9 cellular contexts compared by ENCODE assay signal in genomic region chr6:27295301-27296079, GRCh38. TPM values are rescaled to one million over a fixed set of nuclear protein-coding genes. Genes with fewer than 3 reads are reported as not detected.
A peak's percentile ranks its signal among the peaks of the same experiment; 100 is the strongest.
DNase-seq lines count a peak whose midpoint lies in the region; ATAC-seq, FAIRE-seq and TF ChIP-seq lines count a peak whose summit lies in the region.
"Had no signal": no experiment of that assay in that cellular context is flagged by ENCODE, and none has a peak within 500 bp of the region (broad histone marks: within the 10 kb centered on the region; RNA-seq: fewer than 3 reads in every experiment).

No MANE protein-coding gene starts in this region.

- no peak overlapping the region for H2BK15ac ChIP-seq in mesendoderm (replicated peaks; ENCODE audit: low read depth)

- H2BK5ac ChIP-seq in mesendoderm (ENCODE audit: low read length) = no peak overlapping the region

- peaks cover 4% of the 10 kb centered on the region for H3K4me1 Mint-ChIP-seq in astrocyte (ENCODE audit: low read depth, unreplicated experiment)

- ATAC-seq in GM21529 (IDR thresholded peaks at IDR 0.05; ENCODE audit: unreplicated experiment) (no peak), HG02970 (IDR thresholded peaks at IDR 0.05; ENCODE audit: low FRiP score, unreplicated experiment) (no peak)

- H3K27me3 ChIP-seq in MG63 (peaks cover 4% of the 10 kb centered on the region; the same call in 1 of the 2 replicates), astrocyte (ENCODE audit: insufficient read depth, low read length) (peaks cover 14% of the 10 kb centered on the region), mesendoderm (ENCODE audit: insufficient read depth, low read length, poor library complexity) (no peaks in the 10 kb centered on the region), right atrium auricular region (peaks cover 12 to 22% of the 10 kb centered on the region in 2 donors)

- H4K20me1 ChIP-seq in astrocyte (ENCODE audit: insufficient read depth, low read length) = no peaks in the 10 kb centered on the region

- peak overlapping the region; percentile 18 for H3K56ac ChIP-seq in mesendoderm (ENCODE audit: low read length)

- H3K23ac ChIP-seq in mesendoderm (ENCODE audit: low read length) = no peak overlapping the region

- H4K8ac ChIP-seq in mesendoderm (ENCODE audit: low read depth, low read length) = no peak overlapping the region

- H3K18ac ChIP-seq in mesendoderm (ENCODE audit: low read length) = no peak overlapping the region

- no peak overlapping the region for H3K9ac ChIP-seq in astrocyte (ENCODE audit: low read length)
- peak overlapping the region; percentile 60 for H3K9ac ChIP-seq in mesendoderm (ENCODE audit: low read length)

- H3K79me2 ChIP-seq in astrocyte (ENCODE audit: insufficient read depth, low read length) (no peaks in the 10 kb centered on the region), mesendoderm (ENCODE audit: control insufficient read depth, insufficient read depth, low read length) (no peaks in the 10 kb centered on the region)

- peak overlapping the region; percentile 95 for H3K4me3 Mint-ChIP-seq in astrocyte (ENCODE audit: unreplicated experiment)

- H3K36me3 ChIP-seq in MG63 (no peaks in the 10 kb centered on the region), astrocyte (ENCODE audit: insufficient read depth, low read length) (no peaks in the 10 kb centered on the region), mesendoderm (ENCODE audit: control insufficient read depth, insufficient read depth, low read length) (no peaks in the 10 kb centered on the region), right atrium auricular region (no peaks in the 10 kb centered on the region)

- H3K4me1 ChIP-seq in astrocyte (ENCODE audit: insufficient read depth, low read length) (peaks cover 8% of the 10 kb centered on the region), mesendoderm (ENCODE audit: control insufficient read depth, low read depth, low read length) (peaks cover 2% of the 10 kb centered on the region), right atrium auricular region (no peaks in the 10 kb centered on the region)

- WGBS in mesendoderm (ENCODE audit: extremely low coverage, insufficient coverage, low lambda C conversion rate) = no CpG with 5 or more reads among the region's 20 CpGs

- peak overlapping the region; percentile 44 for H2AFZ ChIP-seq in astrocyte (ENCODE audit: low read depth, low read length)

- TF ChIP-seq CTCF in astrocyte (IDR thresholded peaks at IDR 0.05; ENCODE audit: insufficient read depth, low read depth, low read length) (no peak), right atrium auricular region (IDR thresholded peaks at IDR 0.05) (no peak)

- peak; percentile 56 for DNase-seq in DMS153 (lab: John Stamatoyannopoulos, UW)
- peak; percentile 81 for DNase-seq in MG63
- DNase-seq in astrocyte (ENCODE audit: low read depth) = peak; percentile 63
- DNase-seq in mesendoderm = peak; percentile 95
- DNase-seq in right atrium auricular region (ENCODE audit: low spot score) = no peak
- no peak for DNase-seq in NCI-H1092 treated with DMSO at 0.1 percent for 48 hours (lab: John Stamatoyannopoulos, UW)
- DNase-seq: activated naive CD4-positive, alpha-beta T cell treated with anti-CD3 and anti-CD28 coated beads, Interleukin-2, amount 50 U/mL, for 16 hours had no signal

- H2BK120ac ChIP-seq in mesendoderm (ENCODE audit: low read depth, low read length) = no peak overlapping the region

- peaks cover 2% of the 10 kb centered on the region for H3K27me3 Mint-ChIP-seq in astrocyte (ENCODE audit: low read depth, unreplicated experiment)

- H3K4me2 ChIP-seq in astrocyte (ENCODE audit: low read length) = peak overlapping the region; percentile 87
- peak overlapping the region; percentile 97 for H3K4me2 ChIP-seq in mesendoderm (ENCODE audit: low read length)

- FAIRE-seq in astrocyte (lab: Jason Lieb, UNC) = peak; percentile 65

- peak overlapping the region; percentile 70 for H3K27ac Mint-ChIP-seq in astrocyte (ENCODE audit: unreplicated experiment)

- H3K9me3 Mint-ChIP-seq in astrocyte (ENCODE audit: unreplicated experiment) = no peaks in the 10 kb centered on the region

- H3K27ac ChIP-seq in astrocyte (ENCODE audit: low read depth, low read length) (no peak overlapping the region), mesendoderm (ENCODE audit: low read depth, low read length) (no peak overlapping the region), right atrium auricular region (no peak overlapping the region)

- no peaks in the 10 kb centered on the region for H3K36me3 Mint-ChIP-seq in astrocyte (ENCODE audit: low read depth, unreplicated experiment)

- H3K4me3 ChIP-seq in MG63 (peak overlapping the region; percentile 59), astrocyte (ENCODE audit: insufficient read depth, low read depth, low read length) (peak overlapping the region; percentile 62), mesendoderm (ENCODE audit: low read length) (peak overlapping the region; percentile 63), right atrium auricular region (no peak overlapping the region)

- no peak overlapping the region for H4K5ac ChIP-seq in mesendoderm (ENCODE audit: low read length)

- H3K4ac ChIP-seq in mesendoderm (ENCODE audit: low read depth, low read length) = no peak overlapping the region

- H3K79me1 ChIP-seq in mesendoderm (ENCODE audit: low read length) = no peaks in the 10 kb centered on the region

- H2AK5ac ChIP-seq in mesendoderm (ENCODE audit: low read length) = no peak overlapping the region

- H3K9me3 ChIP-seq in MG63 (no peaks in the 10 kb centered on the region), astrocyte (ENCODE audit: insufficient read depth, low read depth, low read length) (peaks cover 4% of the 10 kb centered on the region), right atrium auricular region (peaks cover 0 to 15% of the 10 kb centered on the region in 2 donors)

RNA-seq across cellular contexts. Expression of gene POM121L2, which starts 16.6 kb away (rescaled TPM):
- total RNA-seq in MG63 (2014; rRNA removed; shearing (Covaris generic); ENCODE audit: low replicate concordance) = not detected in 2 replicates
- not detected in 2 replicates for total RNA-seq in astrocyte
- polyA plus RNA-seq in mesendoderm (2013, experiment 1 of 2) = 0.07 TPM
- polyA plus RNA-seq in mesendoderm (2013, experiment 2 of 2) = 0.06 TPM
- not detected for total RNA-seq in right atrium auricular region

RNA-seq across cellular contexts. Expression of gene PRSS16, which starts 48.0 kb away (rescaled TPM):
- total RNA-seq in MG63 (2014; rRNA removed; shearing (Covaris generic); ENCODE audit: low replicate concordance) = 0.33 TPM in 1 of 2 replicates, not detected in the other
- total RNA-seq in astrocyte (2.0 and 2.3 TPM in 2 replicates), right atrium auricular region (1 to 10 TPM in 1 of 2 donors, not detected in 1; 1.7 TPM)
- 8.8 TPM for polyA plus RNA-seq in mesendoderm (2013, experiment 1 of 2)
- polyA plus RNA-seq in mesendoderm (2013, experiment 2 of 2) = 9.5 TPM

Comparison
In these comparisons a context has a peak if more than half of its experiments do, and no peak if none do; other contexts are left out.
1. DNase-seq: peak in DMS153 (single experiment), MG63 (single experiment), astrocyte (single experiment) and mesendoderm (single experiment); none in right atrium auricular region (single experiment) and NCI-H1092 treated with DMSO at 0.1 percent for 48 hours (single experiment).
2. H3K4me3 ChIP-seq: peak in MG63 (single experiment), astrocyte (single experiment) and mesendoderm (single experiment); none in right atrium auricular region (0 of 2).